In the genomic region with DNA sequence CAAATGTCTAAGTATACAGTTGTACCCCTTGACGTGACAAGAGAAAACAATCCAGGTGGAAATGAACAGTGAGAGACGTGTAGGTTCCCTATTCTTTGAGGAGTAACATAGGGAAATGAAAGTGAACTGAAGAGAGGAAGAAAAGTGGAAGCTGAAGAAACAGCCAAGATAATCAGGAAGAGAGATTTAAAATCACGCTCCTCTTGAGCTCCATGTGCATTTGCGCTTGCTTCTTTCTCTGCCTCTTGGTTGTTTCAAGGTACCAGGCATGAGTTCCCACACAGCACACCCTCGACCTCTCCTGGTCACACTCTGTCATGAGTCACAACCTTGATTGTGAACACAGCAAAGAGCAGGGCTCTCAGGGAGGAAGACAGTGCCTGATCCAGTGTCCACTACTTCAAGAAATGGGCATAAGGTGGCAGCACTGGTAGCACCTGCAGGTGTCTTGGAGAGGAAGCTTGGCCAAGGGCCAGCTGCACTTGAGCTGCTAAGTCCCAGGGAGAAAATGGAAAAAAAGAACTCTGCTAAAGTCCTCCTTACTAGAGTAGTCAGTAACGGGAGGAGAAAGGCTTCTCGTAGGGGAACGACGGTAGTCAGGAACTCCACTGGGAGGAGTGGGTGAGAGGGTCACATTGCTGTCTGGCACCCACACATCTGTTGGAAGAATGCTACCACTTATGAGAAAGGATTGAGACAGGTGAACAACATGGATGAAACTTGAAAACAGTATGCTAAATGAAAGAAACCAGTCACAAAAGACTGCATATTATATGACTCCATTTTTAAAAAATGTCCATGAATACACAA, we compare ENCODE assay signal across 8 cellular contexts. TPM values are rescaled to one million over a fixed set of nuclear protein-coding genes. Genes with fewer than 3 reads are reported as not detected.
DNase-seq lines count a peak whose midpoint lies in the region; ATAC-seq and TF ChIP-seq lines count a peak whose summit lies in the region.

No MANE protein-coding gene starts in this region.

- peaks cover 14% of the 10 kb centered on the region for H3K4me1 ChIP-seq in Karpas-422 (ENCODE audit: low read length)
- peaks cover 0 to 15% (median 5%) of the 10 kb centered on the region in 4 donors for H3K4me1 ChIP-seq in Peyer's patch
- peaks cover 12% of the 10 kb centered on the region for H3K4me1 ChIP-seq in vagina

- H3K36me3 Mint-ChIP-seq in CD4-positive, alpha-beta T cell (ENCODE audit: low read depth) = no peaks in the 10 kb centered on the region
- H3K36me3 Mint-ChIP-seq in neural crest cell (ENCODE audit: low read depth) = no peaks in the 10 kb centered on the region

- H3K4me1 Mint-ChIP-seq in CD4-positive, alpha-beta T cell (ENCODE audit: low read depth) = peaks cover 19% of the 10 kb centered on the region
- no peaks in the 10 kb centered on the region for H3K4me1 Mint-ChIP-seq in neural crest cell

- no peaks in the 10 kb centered on the region for H3K27me3 ChIP-seq in CD4-positive, alpha-beta T cell (ENCODE audit: control insufficient read depth, insufficient read depth, low read length)
- H3K27me3 ChIP-seq in Karpas-422 (ENCODE audit: low read length) = no peaks in the 10 kb centered on the region
- no peaks in the 10 kb centered on the region for H3K27me3 ChIP-seq in Peyer's patch
- H3K27me3 ChIP-seq in vagina = no peaks in the 10 kb centered on the region

- peak; percentile 94 for ATAC-seq in CD4-positive, alpha-beta T cell (ENCODE audit: poor library complexity)
- peak; percentile 72 for ATAC-seq in GM21360 (IDR thresholded peaks at IDR 0.05; ENCODE audit: unreplicated experiment)

- peak; percentile 53 for TF ChIP-seq CTCF in CD4-positive, alpha-beta T cell (IDR thresholded peaks at IDR 0.05)
- TF ChIP-seq CTCF in Peyer's patch (IDR thresholded peaks at IDR 0.05) = peak; percentile 43 to 96 (median 79)
- TF ChIP-seq CTCF in neural crest cell (conservative IDR thresholded peaks at IDR 0.05) = peak; percentile 50
- TF ChIP-seq CTCF in vagina (IDR thresholded peaks at IDR 0.05) = peak in 2 of 3 experiments; percentile 40 to 47

- H3K79me2 ChIP-seq in Karpas-422 (ENCODE audit: low read length) = no peaks in the 10 kb centered on the region

- POLR2A ChIA-PET in CD4-positive, alpha-beta T cell (lab: Charles Lee) = interaction anchor here (0.6 to 1.6 kb wide), 5 partner anchors 11 to 111 kb away, joined by 3 to 21 read pairs (median 10); partner anchors contain the start of gene PIGV

- no peaks in the 10 kb centered on the region for H3K9me3 Mint-ChIP-seq in CD4-positive, alpha-beta T cell
- H3K9me3 Mint-ChIP-seq in neural crest cell = no peaks in the 10 kb centered on the region

- peak in 9 of 10 experiments; percentile 28 to 53 (median 38) for DNase-seq in CD4-positive, alpha-beta T cell
- peak; percentile 81 for DNase-seq in Karpas-422
- DNase-seq in Peyer's patch = peak; percentile 76 to 94 (median 83)
- DNase-seq in activated T-helper 1 cell treated with Interleukin-2 at 50 U/mL for 16 hours (ENCODE audit: low read depth) = peak; percentile 27
- peak; percentile 62 for DNase-seq in fibroblast of peridontal ligament (ENCODE audit: extremely low read depth)
- no peak for DNase-seq in neural crest cell (ENCODE audit: low read depth, low spot score)
- no peak for DNase-seq in vagina (ENCODE audit: extremely low spot score in 2 of 2)

- no peak overlapping the region for H3K27ac Mint-ChIP-seq in CD4-positive, alpha-beta T cell
- H3K27ac Mint-ChIP-seq in neural crest cell (ENCODE audit: unreplicated experiment) = no peak overlapping the region

- TF ChIP-seq POLR2A in Peyer's patch (IDR thresholded peaks at IDR 0.05) (no peak), vagina (IDR thresholded peaks at IDR 0.05) (no peak)

- CTCF ChIA-PET in CD4-positive, alpha-beta T cell (lab: Charles Lee) = interaction anchor here (0.6 to 2.4 kb wide), 20 partner anchors 11 to 201 kb away, joined by 3 to 55 read pairs (median 4); no protein-coding TSS in a partner anchor

- H3K9me3 ChIP-seq in CD4-positive, alpha-beta T cell (ENCODE audit: control insufficient read depth, low read length) = no peaks in the 10 kb centered on the region
- H3K9me3 ChIP-seq in Karpas-422 (ENCODE audit: low read length) (no peaks in the 10 kb centered on the region), Peyer's patch (no peaks in the 10 kb centered on the region), vagina (no peaks in the 10 kb centered on the region)

- no peak overlapping the region for H3K4me3 ChIP-seq in Karpas-422 (ENCODE audit: low read length)
- H3K4me3 ChIP-seq in Peyer's patch = no peak overlapping the region
- H3K4me3 ChIP-seq in vagina = peak overlapping the region in 1 of 2 donors; percentile 21

- no peaks in the 10 kb centered on the region for H4K20me1 ChIP-seq in Karpas-422 (ENCODE audit: insufficient read depth, low read depth, low read length)

- no peaks in the 10 kb centered on the region for H3K9me2 ChIP-seq in Karpas-422 (replicated peaks; ENCODE audit: insufficient read depth, low read length)

- peak overlapping the region; percentile 30; the same call in 1 of the 2 replicates for H3K9ac ChIP-seq in Karpas-422 (ENCODE audit: low read length)

- H3K4me2 ChIP-seq in Karpas-422 (ENCODE audit: low read depth, low read length, poor library complexity, severe bottlenecking) = peak overlapping the region; percentile 36

- H3K4me3 Mint-ChIP-seq in CD4-positive, alpha-beta T cell = peak overlapping the region; percentile 42
- no peak overlapping the region for H3K4me3 Mint-ChIP-seq in neural crest cell

- intact Hi-C loops in CD4-positive, alpha-beta T cell (cut with DNase I, micrococcal nuclease) = loop anchor here (1.0 to 2.0 kb wide), 3 partner anchors 15 to 112 kb away; no protein-coding TSS in a partner anchor
- intact Hi-C loops in vagina (cut with DNase I) = no loop called here

- peak overlapping the region; percentile 46; the same call in 1 of the 2 replicates for H2AFZ ChIP-seq in Karpas-422 (ENCODE audit: low read length)

- H3K36me3 ChIP-seq in Karpas-422 (ENCODE audit: insufficient read depth, low read length) (no peaks in the 10 kb centered on the region), Peyer's patch (no peaks in the 10 kb centered on the region), vagina (no peaks in the 10 kb centered on the region)

- no peaks in the 10 kb centered on the region for H3K27me3 Mint-ChIP-seq in CD4-positive, alpha-beta T cell
- peaks cover 13% of the 10 kb centered on the region for H3K27me3 Mint-ChIP-seq in neural crest cell (ENCODE audit: low read depth)

- no peak overlapping the region for H3K27ac ChIP-seq in CD4-positive, alpha-beta T cell (ENCODE audit: low read depth, low read length)
- no peak overlapping the region for H3K27ac ChIP-seq in Karpas-422 (ENCODE audit: low read length)
- peak overlapping the region in 2 of 4 donors; percentile 10 to 21 for H3K27ac ChIP-seq in Peyer's patch
- H3K27ac ChIP-seq in vagina = peak overlapping the region; percentile 9

RNA-seq across cellular contexts. Expression of gene ARID1A, which starts 18.3 kb away (rescaled TPM):
- 100 to 1,000 TPM; 102 to 103 TPM for total RNA-seq in CD4-positive, alpha-beta T cell
- total RNA-seq in Karpas-422 (2014; rRNA removed; shearing (Covaris generic); ENCODE audit: low replicate concordance) = 55.8 and 73.1 TPM in 2 replicates
- total RNA-seq in Peyer's patch (10 to 100 TPM; 49.4 to 90.8 (median 66.8) TPM), neural crest cell (155 and 160 TPM in 2 replicates), vagina (91.6 TPM)

Comparison
In these comparisons a context has a peak if more than half of its experiments do, and no peak if none do; other contexts are left out.
1. DNase-seq: peak in CD4-positive, alpha-beta T cell (9 of 10), Karpas-422 (single experiment), Peyer's patch (3 of 3), activated T-helper 1 cell treated with Interleukin-2 at 50 U/mL for 16 hours (single experiment) and fibroblast of peridontal ligament (single experiment); none in neural crest cell (single experiment) and vagina (0 of 2).
2. Peak in every context shown above with its lines, with median percentiles within 50 percentile points of each other: CTCF ChIP-seq.